ENCODE assay signal across 13 cellular contexts in the genomic region with DNA sequence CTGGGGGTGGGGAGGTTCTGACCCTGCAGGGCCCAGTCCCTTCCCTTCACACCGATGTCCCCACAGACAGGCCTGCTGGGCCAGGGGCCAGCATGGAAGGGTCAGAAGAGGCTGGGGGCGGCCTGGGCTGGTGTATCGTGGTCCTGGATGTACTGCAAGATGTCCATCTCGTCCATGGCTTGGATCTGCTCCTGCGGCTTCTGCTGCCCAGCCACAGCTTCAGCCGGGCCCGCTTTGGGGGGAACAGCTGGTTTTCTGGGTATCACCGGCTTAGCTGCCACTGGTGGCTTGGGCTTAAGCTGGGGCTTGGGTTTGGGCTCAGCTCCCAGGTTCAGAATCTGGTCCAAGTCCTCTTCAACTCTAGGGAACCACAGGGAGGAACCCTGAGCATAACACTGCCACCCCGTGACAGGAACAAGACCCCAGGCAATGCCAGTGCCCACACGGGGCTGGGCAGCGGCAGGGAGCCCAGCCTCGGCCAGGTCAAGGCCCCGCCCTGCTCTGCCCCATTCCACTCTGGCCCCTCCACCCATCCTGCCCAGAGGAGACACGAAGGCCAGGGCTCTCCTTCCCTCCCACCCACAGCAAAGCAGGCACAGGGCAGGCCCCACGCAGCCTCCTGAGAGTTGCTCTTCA. TPM values are rescaled to one million over a fixed set of nuclear protein-coding genes. Genes with fewer than 3 reads are reported as not detected.
DNase-seq lines count a peak whose midpoint lies in the region; ATAC-seq and TF ChIP-seq lines count a peak whose summit lies in the region.
"Had no signal": no experiment of that assay in that cellular context is flagged by ENCODE, and none has a peak within 500 bp of the region (broad histone marks: within the 10 kb centered on the region; RNA-seq: fewer than 3 reads in every experiment).

No MANE protein-coding gene starts in this region.

- H3K36me3 ChIP-seq in BLaER1 (peaks cover 35% of the 10 kb centered on the region), left lung (peaks cover 0 to 50% of the 10 kb centered on the region in 2 donors), sigmoid colon (peaks cover 24 to 36% (median 30%) of the 10 kb centered on the region in 4 donors)

- H3K4me2 ChIP-seq in BLaER1 = peak overlapping the region; percentile 74

- no peak for TF ChIP-seq POLR2A in sigmoid colon (IDR thresholded peaks at IDR 0.05)

- no peak overlapping the region for H3K9ac ChIP-seq in BLaER1

- no peak for TF ChIP-seq EP300 in sigmoid colon (IDR thresholded peaks at IDR 0.05)

- H3K27ac ChIP-seq in BLaER1 (no peak overlapping the region), caudate nucleus (ENCODE audit: low read depth, low read length) (peak overlapping the region; percentile 96), left lung (peak overlapping the region; percentile 81 to 94), sigmoid colon (peak overlapping the region; percentile 96 to 98 (median 98))

- no peak for TF ChIP-seq CTCF in left lung (IDR thresholded peaks at IDR 0.05)
- no peak for TF ChIP-seq CTCF in sigmoid colon (IDR thresholded peaks at IDR 0.05)

- H3K4me3 ChIP-seq in BLaER1 = no peak overlapping the region
- no peak overlapping the region for H3K4me3 ChIP-seq in left lung
- H3K4me3 ChIP-seq in sigmoid colon = no peak overlapping the region

- H3K9me3 ChIP-seq in BLaER1 (no peaks in the 10 kb centered on the region), left lung (no peaks in the 10 kb centered on the region), sigmoid colon (no peaks in the 10 kb centered on the region)

- H4K20me1 ChIP-seq in BLaER1 = peaks cover 63% of the 10 kb centered on the region; the same call in 1 of the 2 replicates

- H3K4me1 ChIP-seq in BLaER1 (peaks cover 74% of the 10 kb centered on the region), left lung (peaks cover 41 to 56% of the 10 kb centered on the region in 2 donors), sigmoid colon (peaks cover 0 to 83% (median 77%) of the 10 kb centered on the region in 4 donors)

- intact Hi-C loops in left lung (cut with DNase I) (no loop called here), sigmoid colon (cut with DNase I) (loop anchor here (1.0 kb wide), 3 partner anchors 16 to 169 kb away; no protein-coding TSS in a partner anchor)

- no peaks in the 10 kb centered on the region for H3K27me3 ChIP-seq in BLaER1
- H3K27me3 ChIP-seq in left lung = no peaks in the 10 kb centered on the region
- H3K27me3 ChIP-seq in sigmoid colon = no peaks in the 10 kb centered on the region

- WGBS in sigmoid colon, 2 donors = 82 to 84% methylated on average over 15 of the region's 15 CpGs

- ATAC-seq in left lung = no peak

- no peak for DNase-seq in caudate nucleus (lab: John Stamatoyannopoulos, UW)
- DNase-seq in left lung = peak; percentile 34 to 74
- DNase-seq in sigmoid colon = peak; percentile 70
- DNase-seq in UCSD-AML1 (lab: John Stamatoyannopoulos, UW; ENCODE audit: unreplicated experiment) = no peak
- no peak for DNase-seq in activated CD4-positive, alpha-beta T cell treated with anti-CD3 and anti-CD28 coated beads for 4 hours
- no peak for DNase-seq in kidney glomerular epithelial cell (lab: John Stamatoyannopoulos, UW)
- DNase-seq in NCI-H1694 (lab: John Stamatoyannopoulos, UW) = no peak
- DNase-seq: activated CD4-positive, CD25-positive, alpha-beta regulatory T cell treated with anti-CD3 and anti-CD28 coated beads, Interleukin-2, amount 50 U/mL, for 72 hours; activated gamma-delta T cell; Kasumi-1; naive thymus-derived CD4-positive, alpha-beta T cell; NCI-H345 had no signal

RNA-seq across cellular contexts. Expression of a gene that starts 31.9 kb away (rescaled TPM):
- 10 to 100 TPM; 36.1 to 39.7 TPM for total RNA-seq in left lung
- 10 to 100 TPM; 32.3 to 54.6 (median 41.8) TPM for total RNA-seq in sigmoid colon
- 10 to 100 TPM; 25.2 to 36.3 (median 25.3) TPM for polyA plus RNA-seq in sigmoid colon

RNA-seq across cellular contexts. Expression of a gene that starts 47.9 kb away (rescaled TPM):
- total RNA-seq in left lung (under 1 TPM; 0.15 to 0.37 TPM), sigmoid colon (1 to 10 TPM in 1 of 4 donors, under 1 TPM in 3; 0.49 to 1.6 (median 0.77) TPM)
- polyA plus RNA-seq in sigmoid colon = under 1 TPM; under 0.01 to 0.60 (median under 0.01) TPM

Comparison
In these comparisons a context has a peak if more than half of its experiments do, and no peak if none do; other contexts are left out.
1. DNase-seq: peak in left lung (2 of 2) and sigmoid colon (single experiment); none in caudate nucleus (0 of 61), UCSD-AML1 (single experiment), activated CD4-positive, alpha-beta T cell treated with anti-CD3 and anti-CD28 coated beads for 4 hours (0 of 2), kidney glomerular epithelial cell (single experiment) and NCI-H1694 (single experiment).